In genomic region chr1:205775015-205775716, GRCh38 we compare ENCODE assay signal across 1 cellular context.
TF ChIP-seq lines count a peak whose summit lies in the region.

Gene RAB29, minus strand, starts transcription at chr1:205775482. Its CDS starts 526 bp downstream, at chr1:205774956.

TF ChIP-seq in K562, 482 proteins besides CTCF, POLR2A, EP300 and RAD21 (continued from another document and continues in another):
- TF ChIP-seq ATF6 (CRISPR knock-in tag; IDR thresholded peaks at IDR 0.05) (no peak), PHB2 (IDR thresholded peaks at IDR 0.05; ENCODE audit: low read depth) (no peak), ZNF3 (CRISPR knock-in tag; IDR thresholded peaks at IDR 0.05) (no peak), NFE2 (IDR thresholded peaks at IDR 0.05; ENCODE audit: low read depth) (no peak), BRD9 (IDR thresholded peaks at IDR 0.05; ENCODE audit: low read depth, partially characterized antibody) (no peak), ZNF592 (IDR thresholded peaks at IDR 0.05) (peak; percentile 94), ZNF239 (CRISPR knock-in tag; IDR thresholded peaks at IDR 0.05) (no peak), SETDB1 (IDR thresholded peaks at IDR 0.05; ENCODE audit: low read length) (no peak), ARID4B (CRISPR knock-in tag; IDR thresholded peaks at IDR 0.05) (peak; percentile 71; the same call in 1 of the 2 replicates), EHMT2 (IDR thresholded peaks at IDR 0.05) (no peak), NFXL1 (CRISPR knock-in tag; IDR thresholded peaks at IDR 0.05) (no peak), ESRRA (IDR thresholded peaks at IDR 0.05; ENCODE audit: borderline replicate concordance, low read depth) (no peak), ZNF184 (CRISPR knock-in tag; IDR thresholded peaks at IDR 0.05) (no peak), KLF1 (tag; IDR thresholded peaks at IDR 0.05) (no peak), LARP7 (IDR thresholded peaks at IDR 0.05) (peak; percentile 76; the same call in 1 of the 2 replicates), FOS (IDR thresholded peaks at IDR 0.05; ENCODE audit: extremely low read depth, insufficient read length) (no peak), ZC3H11A (IDR thresholded peaks at IDR 0.05; ENCODE audit: low read depth, low read length) (no peak), MCM5 (IDR thresholded peaks at IDR 0.05; ENCODE audit: low read depth) (no peak), MEF2D (tag; conservative IDR thresholded peaks at IDR 0.05; ENCODE audit: low read depth) (no peak), ZNF589 (CRISPR knock-in tag; IDR thresholded peaks at IDR 0.05; ENCODE audit: low read depth) (0 out of 2 replicates have a peak, but pooled peaks have one; percentile 69), DNMT1 (IDR thresholded peaks at IDR 0.05) (0 out of 2 replicates have a peak, but pooled peaks have one; percentile 35), POU5F1 (IDR thresholded peaks at IDR 0.05; ENCODE audit: borderline replicate concordance, low read depth, low read length, partially characterized antibody) (no peak), NFE2L1 (tag; IDR thresholded peaks at IDR 0.05; ENCODE audit: borderline replicate concordance, low read depth) (no peak), ZNF217 (CRISPR knock-in tag; IDR thresholded peaks at IDR 0.05) (no peak), FOXM1 (IDR thresholded peaks at IDR 0.05; ENCODE audit: low read depth) (no peak), FOXM1 (CRISPR knock-in tag; IDR thresholded peaks at IDR 0.05; ENCODE audit: low read depth) (no peak), E2F8 (IDR thresholded peaks at IDR 0.05; ENCODE audit: low read depth, partially characterized antibody) (no peak), TGIF2 (CRISPR knock-in tag; IDR thresholded peaks at IDR 0.05) (no peak), ZNF639 (CRISPR knock-in tag; conservative IDR thresholded peaks at IDR 0.05 in 1 of 2, IDR thresholded peaks at IDR 0.05 in 1 of 2) (peak in 1 of 2 experiments; percentile 85; a peak in 2 of 4 replicates), ZNF79 (CRISPR knock-in tag; IDR thresholded peaks at IDR 0.05; ENCODE audit: low read depth) (peak; percentile 7; the same call in 1 of the 2 replicates), KLF6 (CRISPR knock-in tag; IDR thresholded peaks at IDR 0.05; ENCODE audit: borderline replicate concordance) (no peak), CC2D1A (IDR thresholded peaks at IDR 0.05) (no peak), ATF7 (IDR thresholded peaks at IDR 0.05) (peak; percentile 54), KDM2B (CRISPR knock-in tag; IDR thresholded peaks at IDR 0.05) (no peak; the same call in 1 of the 2 replicates), CHD2 (IDR thresholded peaks at IDR 0.05; ENCODE audit: low read depth, low read length) (no peak), TAF1 (IDR thresholded peaks at IDR 0.05; ENCODE audit: control insufficient read depth, extremely low read depth, insufficient read depth, low read length, severe bottlenecking) (no peak), TOE1 (IDR thresholded peaks at IDR 0.05; ENCODE audit: borderline replicate concordance) (peak; percentile 87), TOE1 (CRISPR knock-in tag; IDR thresholded peaks at IDR 0.05; ENCODE audit: borderline replicate concordance, low read depth) (no peak), MBD1 (CRISPR knock-in tag; IDR thresholded peaks at IDR 0.05) (no peak), ZNF436 (CRISPR knock-in tag; IDR thresholded peaks at IDR 0.05) (no peak), PTTG1 (tag; IDR thresholded peaks at IDR 0.05; ENCODE audit: low read depth) (no peak), CBX2 (IDR thresholded peaks at IDR 0.05; ENCODE audit: insufficient read depth, low read length, poor library complexity, severe bottlenecking) (no peak), KLF13 (tag; IDR thresholded peaks at IDR 0.05; ENCODE audit: borderline replicate concordance, low read depth) (no peak), ZNF445 (CRISPR knock-in tag; IDR thresholded peaks at IDR 0.05; ENCODE audit: low read depth) (no peak), ARID3B (CRISPR knock-in tag; IDR thresholded peaks at IDR 0.05; ENCODE audit: borderline replicate concordance) (0 out of 2 replicates have a peak, but pooled peaks have one; percentile 13), OTX1 (CRISPR knock-in tag; IDR thresholded peaks at IDR 0.05) (no peak), HNRNPH1 (optimal IDR thresholded peaks at IDR 0.05; ENCODE audit: low read depth, low read length) (no peak), HDAC1 (IDR thresholded peaks at IDR 0.05) (no peak; a peak in 1 of 4 replicates), MITF (IDR thresholded peaks at IDR 0.05) (peak; percentile 96)
